8 cellular contexts compared by ENCODE assay signal in the genomic region with DNA sequence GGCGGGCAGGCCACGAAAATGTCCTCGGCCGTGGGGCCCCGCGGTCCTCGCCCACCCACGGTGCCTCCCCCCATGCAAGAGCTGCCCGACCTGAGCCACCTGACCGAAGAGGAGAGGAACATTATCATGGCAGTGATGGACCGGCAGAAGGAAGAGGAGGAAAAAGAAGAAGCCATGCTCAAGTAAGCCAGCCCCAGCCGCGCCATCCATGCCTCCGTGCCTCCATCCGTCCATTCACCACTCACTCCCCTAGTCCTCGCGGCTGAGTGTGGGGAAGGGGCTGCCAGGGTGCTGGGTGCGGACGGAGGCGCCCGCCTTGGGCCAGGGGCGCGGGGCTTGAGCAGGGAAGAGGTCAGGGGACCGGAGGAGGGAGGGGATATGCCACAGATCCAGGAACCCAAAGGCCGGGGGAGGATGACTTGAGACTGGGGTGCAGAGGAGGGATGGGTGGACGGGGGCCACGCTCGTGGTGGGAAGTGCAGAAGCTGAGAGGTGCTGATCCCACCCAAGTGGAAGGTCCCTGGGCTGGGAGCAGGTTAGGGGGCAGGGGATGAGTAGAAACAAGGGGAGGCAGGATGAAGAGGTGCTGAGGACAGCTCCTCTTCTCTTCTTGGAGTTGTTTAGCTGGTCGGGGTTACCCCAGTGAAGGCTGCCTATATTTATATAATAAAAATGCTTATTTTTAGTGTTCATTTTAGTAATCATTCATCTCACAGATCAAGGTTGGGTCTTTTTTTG. TPM values are rescaled to one million over a fixed set of nuclear protein-coding genes. Genes with fewer than 3 reads are reported as not detected.
DNase-seq lines count a peak whose midpoint lies in the region; ATAC-seq, FAIRE-seq and TF ChIP-seq lines count a peak whose summit lies in the region.

No MANE protein-coding gene starts in this region.

- peaks cover 43% of the 10 kb centered on the region for H3K27me3 Mint-ChIP-seq in activated naive CD8-positive, alpha-beta T cell treated with anti-CD3 and anti-CD28 coated beads for 36 hours
- peaks cover 33% of the 10 kb centered on the region for H3K27me3 Mint-ChIP-seq in activated naive CD8-positive, alpha-beta T cell treated with anti-CD3 and anti-CD28 coated beads, Interleukin-2, amount 50 U/mL, for 24 hours

- TF ChIP-seq CTCF in VCaP (conservative IDR thresholded peaks at IDR 0.05) (0 out of 2 replicates have a peak, but pooled peaks have one; percentile 6), kidney (IDR thresholded peaks at IDR 0.05; ENCODE audit: borderline replicate concordance, extremely low read depth, insufficient read depth) (no peak)

- no peaks in the 10 kb centered on the region for H3K9me3 ChIP-seq in kidney (ENCODE audit: control insufficient read depth in 1 of 2, low read length in 2 of 2)

- H3K4me3 ChIP-seq in kidney (ENCODE audit: low read length in 2 of 2) (no peak overlapping the region), urinary bladder (ENCODE audit: low read depth, low read length) (peak overlapping the region; percentile 45)

- peaks cover 0 to 3% of the 10 kb centered on the region in 2 donors for H3K4me1 ChIP-seq in kidney (ENCODE audit: control insufficient read depth in 1 of 2, insufficient read depth in 1 of 2, low read depth in 1 of 2, low read length in 2 of 2)
- no peaks in the 10 kb centered on the region for H3K4me1 ChIP-seq in urinary bladder (ENCODE audit: insufficient read depth)

- H3K36me3 ChIP-seq in kidney (ENCODE audit: control insufficient read depth in 1 of 2, insufficient read depth in 2 of 2, low read length in 2 of 2) (no peaks in the 10 kb centered on the region), urinary bladder (ENCODE audit: insufficient read depth) (no peaks in the 10 kb centered on the region)

- no peaks in the 10 kb centered on the region for H3K36me3 Mint-ChIP-seq in activated naive CD8-positive, alpha-beta T cell treated with anti-CD3 and anti-CD28 coated beads for 36 hours
- H3K36me3 Mint-ChIP-seq in activated naive CD8-positive, alpha-beta T cell treated with anti-CD3 and anti-CD28 coated beads, Interleukin-2, amount 50 U/mL, for 24 hours (ENCODE audit: low read depth), result no peaks in the 10 kb centered on the region

- peak overlapping the region; percentile 55 for H3K4me3 Mint-ChIP-seq in activated naive CD8-positive, alpha-beta T cell treated with anti-CD3 and anti-CD28 coated beads for 36 hours
- H3K4me3 Mint-ChIP-seq in activated naive CD8-positive, alpha-beta T cell treated with anti-CD3 and anti-CD28 coated beads, Interleukin-2, amount 50 U/mL, for 24 hours, result no peak overlapping the region

- peaks cover 2% of the 10 kb centered on the region for H3K9me3 Mint-ChIP-seq in activated naive CD8-positive, alpha-beta T cell treated with anti-CD3 and anti-CD28 coated beads for 36 hours
- no peaks in the 10 kb centered on the region for H3K9me3 Mint-ChIP-seq in activated naive CD8-positive, alpha-beta T cell treated with anti-CD3 and anti-CD28 coated beads, Interleukin-2, amount 50 U/mL, for 24 hours

- no peak for DNase-seq in activated naive CD8-positive, alpha-beta T cell treated with anti-CD3 and anti-CD28 coated beads for 36 hours
- DNase-seq in activated naive CD8-positive, alpha-beta T cell treated with anti-CD3 and anti-CD28 coated beads, Interleukin-2, amount 50 U/mL, for 24 hours, result no peak
- DNase-seq in kidney, result peak; percentile 60
- no peak for DNase-seq in HK-2 (ENCODE audit: unreplicated experiment)
- DNase-seq in activated CD4-positive, alpha-beta T cell treated with anti-CD3 and anti-CD28 coated beads, Interleukin-2, amount 50 U/mL, for 4 hours, result no peak
- no peak for DNase-seq in NCI-H774 (lab: John Stamatoyannopoulos, UW)

- H3K27ac Mint-ChIP-seq in activated naive CD8-positive, alpha-beta T cell treated with anti-CD3 and anti-CD28 coated beads for 36 hours, result no peak overlapping the region
- H3K27ac Mint-ChIP-seq in activated naive CD8-positive, alpha-beta T cell treated with anti-CD3 and anti-CD28 coated beads, Interleukin-2, amount 50 U/mL, for 24 hours, result no peak overlapping the region

- ATAC-seq in activated naive CD8-positive, alpha-beta T cell treated with anti-CD3 and anti-CD28 coated beads, Interleukin-2, amount 50 U/mL, for 24 hours, result no peak

- 3% methylated on average over 29 of the region's 29 CpGs for WGBS in urinary bladder

- intact Hi-C loops in kidney (cut with DNase I), result no loop called here

- peaks cover 2% of the 10 kb centered on the region for H3K4me1 Mint-ChIP-seq in activated naive CD8-positive, alpha-beta T cell treated with anti-CD3 and anti-CD28 coated beads for 36 hours
- peaks cover 3% of the 10 kb centered on the region for H3K4me1 Mint-ChIP-seq in activated naive CD8-positive, alpha-beta T cell treated with anti-CD3 and anti-CD28 coated beads, Interleukin-2, amount 50 U/mL, for 24 hours

- H3K27ac ChIP-seq in VCaP, result no peak overlapping the region
- H3K27ac ChIP-seq in kidney (ENCODE audit: low read depth in 2 of 2, low read length in 2 of 2), result no peak overlapping the region
- H3K27ac ChIP-seq in urinary bladder (ENCODE audit: low read depth), result no peak overlapping the region

- H3K9ac ChIP-seq in kidney (ENCODE audit: low read length in 2 of 2), result no peak overlapping the region

- no peak for FAIRE-seq in kidney (lab: Jason Lieb, UNC)

RNA-seq across cellular contexts. Expression of gene RIMS1, which starts 0.8 kb away (rescaled TPM):
- not detected for total RNA-seq in activated naive CD8-positive, alpha-beta T cell treated with anti-CD3 and anti-CD28 coated beads for 36 hours
- 4.5 TPM for total RNA-seq in kidney
- not detected for polyA plus RNA-seq in kidney (ENCODE audit: insufficient read depth, low read depth, low replicate concordance)
- total RNA-seq in urinary bladder, result 21.0 TPM
- 0.67 TPM for polyA plus RNA-seq in urinary bladder
